ENCODE assay signal across 21 cellular contexts in the genomic region with DNA sequence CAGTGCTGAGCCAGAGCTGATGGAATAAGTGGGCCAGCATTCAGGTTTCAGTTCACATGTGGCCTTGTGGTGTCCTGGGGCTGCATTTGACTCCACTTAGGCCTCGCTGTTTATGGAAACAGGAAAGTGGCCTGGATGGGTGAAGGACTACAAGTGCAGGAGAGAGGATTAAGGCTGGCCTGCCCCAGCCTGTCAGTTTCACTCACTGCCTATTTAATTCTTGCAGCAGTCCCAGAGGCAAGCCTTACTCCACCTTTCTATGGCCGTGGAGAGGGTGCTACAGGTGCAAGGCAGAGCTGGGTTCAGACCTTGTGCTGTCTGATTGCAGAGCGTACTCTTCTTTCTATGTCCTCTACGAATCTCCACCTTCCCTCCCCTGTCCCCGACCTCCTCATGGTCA. TPM values are rescaled to one million over a fixed set of nuclear protein-coding genes. Genes with fewer than 3 reads are reported as not detected.
DNase-seq lines count a peak whose midpoint lies in the region; ATAC-seq and TF ChIP-seq lines count a peak whose summit lies in the region.
"Had no signal": no experiment of that assay in that cellular context is flagged by ENCODE, and none has a peak within 500 bp of the region (broad histone marks: within the 10 kb centered on the region; RNA-seq: fewer than 3 reads in every experiment).

No MANE protein-coding gene starts in this region.

- peaks cover 3% of the 10 kb centered on the region for H3K36me3 Mint-ChIP-seq in Calu3 (ENCODE audit: insufficient read depth, unreplicated experiment)

- H3K9me3 ChIP-seq in mucosa of descending colon (no peaks in the 10 kb centered on the region), A673 (ENCODE audit: low read depth, low read length, poor library complexity, severe bottlenecking) (no peaks in the 10 kb centered on the region)
- H3K9me3 ChIP-seq: A549, Caco-2, MG63, SJCRH30 had no signal

- no peaks in the 10 kb centered on the region for H3K27me3 ChIP-seq in A673 (replicated peaks; ENCODE audit: insufficient read depth, low read depth, low read length, poor library complexity)
- no peaks in the 10 kb centered on the region for H3K27me3 ChIP-seq in brain microvascular endothelial cell (replicated peaks)
- H3K27me3 ChIP-seq: MG63, SJCRH30 had no signal

- DNase-seq in Calu3 (no peak), NCI-H510A treated with DMSO at 0.1 percent for 48 hours (lab: John Stamatoyannopoulos, UW) (peak; percentile 32), mucosa of descending colon (no peak), A673 (ENCODE audit: low spot score) (no peak), posterior cingulate gyrus (no peak), brain microvascular endothelial cell (no peak)
- DNase-seq: Caco-2, DMS53, MG63, NCI-H1092 treated with DMSO at 0.1 percent for 48 hours, NCI-H1694, NCI-H2107, NCI-H774, SJCRH30 had no signal

- H3K4me1 Mint-ChIP-seq in Calu3 (ENCODE audit: low read depth, unreplicated experiment) = peaks cover 36% of the 10 kb centered on the region

- H3K4me3 ChIP-seq in mucosa of descending colon (no peak overlapping the region), A673 (ENCODE audit: low read depth, low read length, poor library complexity, severe bottlenecking) (no peak overlapping the region), brain microvascular endothelial cell (ENCODE audit: low read depth, low read length) (no peak overlapping the region)
- H3K4me3 ChIP-seq: A549, GM12878, GM23338, MG63, SJCRH30 had no signal

- no peaks in the 10 kb centered on the region for H3K27me3 Mint-ChIP-seq in Calu3 (ENCODE audit: unreplicated experiment)

- ATAC-seq in esophagus mucosa (peak; percentile 85), mucosa of descending colon (peak; percentile 8), GM18505 (IDR thresholded peaks at IDR 0.05; ENCODE audit: unreplicated experiment) (no peak)
- ATAC-seq: A549, GM12878, GM23338 had no signal

- no peak overlapping the region for H3K27ac ChIP-seq in A673 (ENCODE audit: low read depth, low read length, poor library complexity, severe bottlenecking)
- no peak overlapping the region for H3K27ac ChIP-seq in brain microvascular endothelial cell
- H3K27ac ChIP-seq: A549, SJCRH30 had no signal

- no peak for TF ChIP-seq POLR2A in GM18505 (IDR thresholded peaks at IDR 0.05; ENCODE audit: borderline replicate concordance, extremely low read depth, insufficient read depth, insufficient read length)

- H3K4me3 Mint-ChIP-seq in Calu3 (ENCODE audit: low read depth, unreplicated experiment) = no peak overlapping the region
- H3K4me3 Mint-ChIP-seq: CD14-positive monocyte, GM23338 had no signal

- POLR2A ChIA-PET in A673 (lab: Charles Lee; ENCODE audit: low non-redundant PET) = no interaction called here

- no peaks in the 10 kb centered on the region for H3K4me1 ChIP-seq in mucosa of descending colon (ENCODE audit: low read depth)
- no peaks in the 10 kb centered on the region for H3K4me1 ChIP-seq in A673 (ENCODE audit: insufficient read depth, low read length, poor library complexity, severe bottlenecking)
- H3K4me1 ChIP-seq: A549, SJCRH30 had no signal

- CTCF ChIA-PET in Calu3 (lab: Charles Lee) = no interaction called here
- CTCF ChIA-PET in A673 (lab: Charles Lee) = no interaction called here

- in situ Hi-C loops in brain microvascular endothelial cell (cut with HindIII; ENCODE audit: low pct_ligation_motif_present, low sequenced_read_pairs) = no loop called here

- no peaks in the 10 kb centered on the region for H3K9me3 Mint-ChIP-seq in Calu3 (ENCODE audit: low read depth, unreplicated experiment)
- H3K9me3 Mint-ChIP-seq: GM23338 had no signal

- intact Hi-C loops in Calu3 (cut with micrococcal nuclease; ENCODE audit: unreplicated experiment) = no loop called here
- intact Hi-C loops in mucosa of descending colon (cut with DNase I, micrococcal nuclease) = no loop called here
- intact Hi-C loops in A673 (cut with micrococcal nuclease; ENCODE audit: unreplicated experiment) = no loop called here
- intact Hi-C loops in posterior cingulate gyrus (cut with DNase I) = no loop called here

- BruUV-seq in Calu3 (replicated peaks; lab: Mats Ljungman, UMichigan) (no TSS peak), A673 (replicated peaks; lab: Mats Ljungman, UMichigan) (no TSS peak)

- TF ChIP-seq CTCF in Calu3 (IDR thresholded peaks at IDR 0.05; ENCODE audit: unreplicated experiment) = no peak
- no peak for TF ChIP-seq CTCF in mucosa of descending colon (IDR thresholded peaks at IDR 0.05)
- TF ChIP-seq CTCF in A673 (conservative IDR thresholded peaks at IDR 0.05; ENCODE audit: low read depth, low read length) = no peak
- TF ChIP-seq CTCF in brain microvascular endothelial cell (IDR thresholded peaks at IDR 0.05; ENCODE audit: low read depth, low read length, missing control alignments) = no peak

- H3K27ac Mint-ChIP-seq in Calu3 (ENCODE audit: unreplicated experiment) = peak overlapping the region; percentile 11
- H3K27ac Mint-ChIP-seq: GM23338 had no signal

- H3K36me3 ChIP-seq in mucosa of descending colon (ENCODE audit: low read depth) = no peaks in the 10 kb centered on the region
- no peaks in the 10 kb centered on the region for H3K36me3 ChIP-seq in A673 (ENCODE audit: insufficient read depth, low read length, poor library complexity, severe bottlenecking)
- no peaks in the 10 kb centered on the region for H3K36me3 ChIP-seq in brain microvascular endothelial cell (replicated peaks)
- H3K36me3 ChIP-seq: MG63, SJCRH30 had no signal

RNA-seq across cellular contexts. Expression of gene ABHD17C, which starts 37.7 kb away (rescaled TPM):
- total RNA-seq in Calu3 (2022) (69.4 and 69.7 TPM in 2 replicates), esophagus mucosa (45.3 TPM), mucosa of descending colon (100 to 1,000 TPM in 2 of 3 donors, 10 to 100 TPM in 1; 84.4 to 192 (median 157) TPM), A673 (2021) (7.8 and 9.9 TPM in 2 replicates)

RNA-seq across cellular contexts. Expression of gene CEMIP, which starts 46.4 kb away (rescaled TPM):
- total RNA-seq in Calu3 (2022) = 1.8 and 4.1 TPM in 2 replicates
- total RNA-seq in esophagus mucosa = 17.3 TPM
- total RNA-seq in mucosa of descending colon = 1 to 10 TPM in 2 of 3 donors, under 1 TPM in 1; 0.63 to 2.2 (median 1.4) TPM
- not detected in 2 replicates for total RNA-seq in A673 (2021)
- total RNA-seq: G401 had no signal
